26 cellular contexts compared by ENCODE assay signal in the genomic region with DNA sequence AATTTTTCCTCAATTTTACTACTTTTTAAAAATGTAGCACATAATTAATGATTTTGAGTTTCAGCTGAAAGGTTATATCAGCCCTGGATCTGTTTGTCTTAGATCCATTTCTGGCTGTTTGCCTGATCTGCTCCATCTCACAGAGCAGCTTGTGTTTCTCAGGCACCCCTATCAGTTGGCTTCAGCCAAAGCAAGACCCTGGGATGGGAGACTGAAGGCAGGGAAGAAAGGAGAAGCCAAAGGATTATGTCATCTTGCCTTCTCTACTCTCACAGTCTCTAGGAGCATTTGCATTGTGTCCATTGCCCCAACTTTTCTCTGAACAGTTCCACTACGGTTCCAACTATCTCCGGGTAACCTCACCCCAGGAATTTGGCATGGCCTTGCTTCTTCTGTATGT.
"Had no signal": no experiment of that assay in that cellular context is flagged by ENCODE, and none has a peak within 500 bp of the region (broad histone marks: within the 10 kb centered on the region; RNA-seq: fewer than 3 reads in every experiment).

No MANE protein-coding gene starts in this region.

- ATAC-seq: foreskin keratinocyte; left lobe of liver; mucosa of descending colon; naive thymus-derived CD8-positive, alpha-beta T cell; pancreas; psoas muscle; right lobe of liver; stimulated activated effector memory CD8-positive, alpha-beta T cell treated with anti-CD3 and anti-CD28 coated beads, Interleukin-12 subunit alpha, Interleukin-12 subunit beta, amount 100 ng/mL, for 72 hours; stimulated activated naive CD8-positive, alpha-beta T cell treated with anti-CD3 and anti-CD28 coated beads, Interleukin-15, Interleukin-2, amounts not matched to agents 100 U/mL and 50 U/mL, for 24 hours had no signal

- H3K27ac Mint-ChIP-seq: endodermal cell; naive thymus-derived CD8-positive, alpha-beta T cell; neural progenitor cell; stimulated activated effector memory CD8-positive, alpha-beta T cell treated with anti-CD3 and anti-CD28 coated beads, Interleukin-12 subunit alpha, Interleukin-12 subunit beta, amount 100 ng/mL, for 72 hours; type B pancreatic cell had no signal

- H3K4me1 ChIP-seq: foreskin keratinocyte, pancreas, psoas muscle, right lobe of liver, suprapubic skin, thyroid gland, uterus had no signal

- H3K4me3 Mint-ChIP-seq: endodermal cell; naive thymus-derived CD8-positive, alpha-beta T cell; neural progenitor cell; stimulated activated effector memory CD8-positive, alpha-beta T cell treated with anti-CD3 and anti-CD28 coated beads, Interleukin-12 subunit alpha, Interleukin-12 subunit beta, amount 100 ng/mL, for 72 hours; type B pancreatic cell had no signal

- H3K27ac ChIP-seq: coronary artery, foreskin keratinocyte, hepatocyte, neural progenitor cell, pancreas, psoas muscle, right lobe of liver, suprapubic skin, thyroid gland, uterus had no signal

- H3K4me1 Mint-ChIP-seq: stimulated activated effector memory CD8-positive, alpha-beta T cell treated with anti-CD3 and anti-CD28 coated beads, Interleukin-12 subunit alpha, Interleukin-12 subunit beta, amount 100 ng/mL, for 72 hours had no signal

- H3K9me3 Mint-ChIP-seq: naive thymus-derived CD8-positive, alpha-beta T cell; stimulated activated effector memory CD8-positive, alpha-beta T cell treated with anti-CD3 and anti-CD28 coated beads, Interleukin-12 subunit alpha, Interleukin-12 subunit beta, amount 100 ng/mL, for 72 hours; type B pancreatic cell had no signal

- H3K27me3 Mint-ChIP-seq: type B pancreatic cell had no signal

- H3K79me2 ChIP-seq: hepatocyte had no signal

- H3K36me3 ChIP-seq: neural progenitor cell, pancreas, right lobe of liver, suprapubic skin, thyroid gland, uterus had no signal

- H3K27me3 ChIP-seq: foreskin keratinocyte, hepatocyte, neural progenitor cell, pancreas, right lobe of liver, suprapubic skin, thyroid gland, uterus had no signal

- H3K9me3 ChIP-seq: mucosa of descending colon, pancreas, psoas muscle, right lobe of liver, suprapubic skin, thyroid gland, uterus had no signal

- DNase-seq: effector CD4-positive, alpha-beta T cell; endodermal cell; erythroblast; foreskin keratinocyte; head of caudate nucleus; kidney glomerular epithelial cell; mammary epithelial cell; mucosa of descending colon; naive thymus-derived CD8-positive, alpha-beta T cell; occipital lobe; pancreas; psoas muscle; retina; right lobe of liver; stimulated activated CD4-positive, alpha-beta T cell treated with anti-CD3 and anti-CD28 coated beads, Interleukin-4, amount 100 ng/mL, for 1 hour; stimulated activated CD8-positive, alpha-beta memory T cell treated with anti-CD3 and anti-CD28 coated beads, Interleukin-4, amount 100 ng/mL, for 48 hours; stimulated activated naive CD8-positive, alpha-beta T cell treated with anti-CD3 and anti-CD28 coated beads, Interleukin-15, Interleukin-2, amounts not matched to agents 100 U/mL and 50 U/mL, for 24 hours; thyroid gland; uterus had no signal

- H3K4me2 ChIP-seq: hepatocyte, neural progenitor cell had no signal

- H3K36me3 Mint-ChIP-seq: naive thymus-derived CD8-positive, alpha-beta T cell; neural progenitor cell; stimulated activated effector memory CD8-positive, alpha-beta T cell treated with anti-CD3 and anti-CD28 coated beads, Interleukin-12 subunit alpha, Interleukin-12 subunit beta, amount 100 ng/mL, for 72 hours; type B pancreatic cell had no signal

- H3K9ac ChIP-seq: neural progenitor cell had no signal

- H3K4me3 ChIP-seq: coronary artery, hepatocyte, mucosa of descending colon, neural progenitor cell, pancreas, psoas muscle, right lobe of liver, suprapubic skin, thyroid gland, uterus had no signal
